Comparison of ENCODE assay signal across 21 cellular contexts in the genomic region with DNA sequence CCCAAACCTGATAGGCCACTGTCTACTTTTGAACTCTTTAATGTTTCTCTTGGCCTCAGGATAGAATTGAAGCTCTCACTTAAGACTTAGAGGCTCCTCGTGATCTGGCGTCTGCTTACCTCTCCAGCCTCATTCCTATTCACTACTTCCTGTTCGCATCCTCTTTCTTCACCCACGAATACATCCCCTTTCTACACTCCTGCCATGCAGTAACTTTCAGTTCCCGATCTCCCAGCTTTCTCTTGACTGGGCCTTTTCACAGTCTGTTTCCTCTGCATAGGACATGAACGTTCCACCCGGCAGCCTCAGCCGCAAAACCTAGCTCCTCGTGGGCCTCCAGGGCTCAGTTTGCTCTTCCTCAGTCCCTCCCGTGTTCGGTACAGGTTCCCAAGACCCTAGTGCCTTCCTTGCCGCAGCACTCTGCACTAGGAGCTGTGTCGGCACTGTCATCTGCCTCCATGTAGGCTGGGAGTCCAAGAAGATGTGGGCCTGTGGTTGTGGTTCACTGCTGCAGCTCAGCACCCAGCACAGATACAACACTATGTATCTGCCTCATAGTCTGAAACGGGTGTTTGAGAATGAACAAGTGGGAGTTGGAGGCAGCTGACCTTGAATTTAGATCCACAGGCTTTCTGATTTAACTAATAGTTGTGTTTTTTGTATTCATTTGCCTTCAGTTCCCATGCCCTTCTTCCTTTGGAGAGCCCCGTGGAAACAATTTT. TPM values are rescaled to one million over a fixed set of nuclear protein-coding genes. Genes with fewer than 3 reads are reported as not detected.
A peak's percentile ranks its signal among the peaks of the same experiment; 100 is the strongest.
DNase-seq lines count a peak whose midpoint lies in the region; ATAC-seq and TF ChIP-seq lines count a peak whose summit lies in the region.
"Had no signal": no experiment of that assay in that cellular context is flagged by ENCODE, and none has a peak within 500 bp of the region (broad histone marks: within the 10 kb centered on the region; RNA-seq: fewer than 3 reads in every experiment).

No MANE protein-coding gene starts in this region.

- intact Hi-C loops in CD14-positive monocyte (cut with micrococcal nuclease): loop anchor here in 1 of 2 donors (10.0 kb wide), 1 partner anchor 171 kb away; a partner anchor contains a TSS

- H3K36me3 Mint-ChIP-seq in CD14-positive monocyte: no peaks in the 10 kb centered on the region

- H3K27me3 Mint-ChIP-seq in CD14-positive monocyte (ENCODE audit: low read depth in 3 of 3): peaks cover 0 to 3% (median 2%) of the 10 kb centered on the region in 3 donors
- H3K27me3 Mint-ChIP-seq: CD4-positive, alpha-beta memory T cell; stimulated activated naive CD8-positive, alpha-beta T cell treated with anti-CD3 and anti-CD28 coated beads, Interleukin-15, Interleukin-2, amounts not matched to agents 100 ng/mL and 50 ng/mL, for 24 hours had no signal

- H3K4me1 Mint-ChIP-seq in CD14-positive monocyte: peaks cover 37% of the 10 kb centered on the region

- TF ChIP-seq CTCF in CD14-positive monocyte (IDR thresholded peaks at IDR 0.05): no peak

- peak overlapping the region in 1 of 2 donors; percentile 78 for H3K4me3 Mint-ChIP-seq in CD14-positive monocyte
- H3K4me3 Mint-ChIP-seq: stimulated activated naive CD8-positive, alpha-beta T cell treated with anti-CD3 and anti-CD28 coated beads, Interleukin-15, Interleukin-2, amounts not matched to agents 100 ng/mL and 50 ng/mL, for 24 hours had no signal

- ATAC-seq in GM18517 (IDR thresholded peaks at IDR 0.05; ENCODE audit: unreplicated experiment) (peak; percentile 54), HG03108 (IDR thresholded peaks at IDR 0.05; ENCODE audit: unreplicated experiment) (no peak), GM18498 (IDR thresholded peaks at IDR 0.05; ENCODE audit: unreplicated experiment) (no peak)
- ATAC-seq: body of pancreas, K562 had no signal

- peak overlapping the region; percentile 82 to 92 (median 90) for H3K27ac Mint-ChIP-seq in CD14-positive monocyte
- H3K27ac Mint-ChIP-seq: stimulated activated naive CD8-positive, alpha-beta T cell treated with anti-CD3 and anti-CD28 coated beads, Interleukin-15, Interleukin-2, amounts not matched to agents 100 ng/mL and 50 ng/mL, for 24 hours had no signal

- H3K9me3 Mint-ChIP-seq in CD14-positive monocyte: peaks cover 0 to 3% (median 0%) of the 10 kb centered on the region in 7 donors
- H3K9me3 Mint-ChIP-seq: CD4-positive, alpha-beta memory T cell; stimulated activated naive CD8-positive, alpha-beta T cell treated with anti-CD3 and anti-CD28 coated beads, Interleukin-15, Interleukin-2, amounts not matched to agents 100 ng/mL and 50 ng/mL, for 24 hours had no signal

- no peak for DNase-seq in CD14-positive monocyte (ENCODE audit: low spot score)
- peak; percentile 88 for DNase-seq in NOMO-1 treated with dmso at 0.1 percent for 144 hours (lab: John Stamatoyannopoulos, UW; ENCODE audit: unreplicated experiment)
- DNase-seq in medulla oblongata (ENCODE audit: extremely low spot score): peak; percentile 53
- DNase-seq in activated CD4-positive, CD25-positive, alpha-beta regulatory T cell treated with anti-CD3 and anti-CD28 coated beads, Interleukin-2, amount 50 U/mL, for 72 hours: no peak
- no peak for DNase-seq in activated gamma-delta T cell treated with Interleukin-2 at 50 U/mL for 16 hours
- DNase-seq: activated CD4-positive, alpha-beta T cell treated with anti-CD3 and anti-CD28 coated beads for 4 hours; activated gamma-delta T cell; CD4-positive, alpha-beta memory T cell; effector memory CD4-positive, alpha-beta T cell; GDM1; NCI-H187; NCI-H69; SK-N-SH; stimulated activated CD4-positive, alpha-beta T cell treated with anti-CD3 and anti-CD28 coated beads, Interleukin-4, amount 100 ng/mL, for 24 hours had no signal

RNA-seq across cellular contexts. Expression of a gene that starts 15.8 kb away (rescaled TPM):
- 1,000 to 10,000 TPM; 1,908 to 2,198 TPM for polyA plus RNA-seq in CD14-positive monocyte

RNA-seq across cellular contexts. Expression of a gene that starts 17.3 kb away (rescaled TPM):
- polyA plus RNA-seq in CD14-positive monocyte: 1 to 10 TPM; 4.0 to 7.4 TPM
- polyA plus RNA-seq: keratinocyte had no signal

Comparison
In these comparisons a context has a peak if more than half of its experiments do, and no peak if none do; other contexts are left out.
1. DNase-seq: peak in NOMO-1 treated with dmso at 0.1 percent for 144 hours (single experiment) and medulla oblongata (single experiment); none in CD14-positive monocyte (single experiment), activated CD4-positive, CD25-positive, alpha-beta regulatory T cell treated with anti-CD3 and anti-CD28 coated beads, Interleukin-2, amount 50 U/mL, for 72 hours (single experiment) and activated gamma-delta T cell treated with Interleukin-2 at 50 U/mL for 16 hours (single experiment).